Comparison of ENCODE assay signal across 8 cellular contexts in genomic region chr3:146544929-146545528, GRCh38. TPM values are rescaled to one million over a fixed set of nuclear protein-coding genes. Genes with fewer than 3 reads are reported as not detected.
A peak's percentile ranks its signal among the peaks of the same experiment; 100 is the strongest.
DNase-seq lines count a peak whose midpoint lies in the region; ATAC-seq lines count a peak whose summit lies in the region.

No MANE protein-coding gene starts in this region.

- no peaks in the 10 kb centered on the region for H3K9me3 Mint-ChIP-seq in CD4-positive, CD25-positive, alpha-beta regulatory T cell
- H3K9me3 Mint-ChIP-seq in central memory CD8-positive, alpha-beta T cell = no peaks in the 10 kb centered on the region
- H3K9me3 Mint-ChIP-seq in naive thymus-derived CD8-positive, alpha-beta T cell = no peaks in the 10 kb centered on the region

- H3K27me3 Mint-ChIP-seq in CD4-positive, CD25-positive, alpha-beta regulatory T cell = peaks cover 4% of the 10 kb centered on the region
- H3K27me3 Mint-ChIP-seq in central memory CD8-positive, alpha-beta T cell = no peaks in the 10 kb centered on the region
- H3K27me3 Mint-ChIP-seq in naive thymus-derived CD8-positive, alpha-beta T cell = no peaks in the 10 kb centered on the region

- H3K9me3 ChIP-seq in CD4-positive, CD25-positive, alpha-beta regulatory T cell (ENCODE audit: control insufficient read depth in 2 of 2, low read length in 2 of 2) = no peaks in the 10 kb centered on the region

- peaks cover 2% of the 10 kb centered on the region for H3K27me3 ChIP-seq in CD4-positive, CD25-positive, alpha-beta regulatory T cell (ENCODE audit: control insufficient read depth, insufficient read depth, low read length)

- peaks cover 21 to 65% (median 45%) of the 10 kb centered on the region in 4 donors for H3K4me1 Mint-ChIP-seq in CD4-positive, CD25-positive, alpha-beta regulatory T cell
- H3K4me1 Mint-ChIP-seq in central memory CD8-positive, alpha-beta T cell = peaks cover 66% of the 10 kb centered on the region
- peaks cover 17 to 62% (median 52%) of the 10 kb centered on the region in 4 donors for H3K4me1 Mint-ChIP-seq in naive thymus-derived CD8-positive, alpha-beta T cell

- H3K27ac ChIP-seq in CD4-positive, CD25-positive, alpha-beta regulatory T cell (ENCODE audit: insufficient read depth, low read length, poor library complexity, severe bottlenecking) = no peak overlapping the region

- no peak for ATAC-seq in CD4-positive, CD25-positive, alpha-beta regulatory T cell (ENCODE audit: low read depth in 2 of 2)
- ATAC-seq in HG03520 (IDR thresholded peaks at IDR 0.05; ENCODE audit: unreplicated experiment) (peak; percentile 9), GM21381 (IDR thresholded peaks at IDR 0.05; ENCODE audit: unreplicated experiment) (no peak), HG02763 (IDR thresholded peaks at IDR 0.05; ENCODE audit: unreplicated experiment) (no peak)
- ATAC-seq in central memory CD8-positive, alpha-beta T cell (replicated peaks; ENCODE audit: extremely low read depth, poor library complexity, severe bottlenecking) = peak; percentile 3
- peak in 1 of 2 donors; percentile 5 for ATAC-seq in naive thymus-derived CD8-positive, alpha-beta T cell

- DNase-seq in CD4-positive, CD25-positive, alpha-beta regulatory T cell = no peak
- no peak for DNase-seq in central memory CD8-positive, alpha-beta T cell (ENCODE audit: low spot score in 2 of 2)
- DNase-seq in naive thymus-derived CD8-positive, alpha-beta T cell = no peak
- no peak for DNase-seq in NCI-H2029 (lab: John Stamatoyannopoulos, UW)
- no peak for DNase-seq in activated CD4-positive, alpha-beta T cell treated with anti-CD3 and anti-CD28 coated beads for 4 hours

- H3K4me3 ChIP-seq in CD4-positive, CD25-positive, alpha-beta regulatory T cell (ENCODE audit: low read depth, low read length) = peak overlapping the region; percentile 61

- peak overlapping the region; percentile 86 to 95 (median 91) for H3K4me3 Mint-ChIP-seq in CD4-positive, CD25-positive, alpha-beta regulatory T cell
- peak overlapping the region; percentile 97 for H3K4me3 Mint-ChIP-seq in central memory CD8-positive, alpha-beta T cell
- peak overlapping the region; percentile 92 to 98 (median 95) for H3K4me3 Mint-ChIP-seq in naive thymus-derived CD8-positive, alpha-beta T cell

- H3K36me3 Mint-ChIP-seq in CD4-positive, CD25-positive, alpha-beta regulatory T cell = peaks cover 4% of the 10 kb centered on the region
- H3K36me3 Mint-ChIP-seq in central memory CD8-positive, alpha-beta T cell (ENCODE audit: insufficient read depth) = peaks cover 7% of the 10 kb centered on the region
- H3K36me3 Mint-ChIP-seq in naive thymus-derived CD8-positive, alpha-beta T cell = peaks cover 0 to 3% (median 0%) of the 10 kb centered on the region in 3 donors

- POLR2A ChIA-PET in naive thymus-derived CD8-positive, alpha-beta T cell (lab: Charles Lee) = interaction anchor here (1.1 kb wide), 1 partner anchor 76 kb away, joined by 6 read pairs; the partner anchor contains the start of gene PLSCR2

- H3K4me1 ChIP-seq in CD4-positive, CD25-positive, alpha-beta regulatory T cell (ENCODE audit: control insufficient read depth, insufficient read depth, low read length, poor library complexity, severe bottlenecking) = peaks cover 26% of the 10 kb centered on the region

- peak overlapping the region; percentile 64 to 90 (median 89) for H3K27ac Mint-ChIP-seq in CD4-positive, CD25-positive, alpha-beta regulatory T cell
- peak overlapping the region; percentile 95 for H3K27ac Mint-ChIP-seq in central memory CD8-positive, alpha-beta T cell (ENCODE audit: low read depth)
- H3K27ac Mint-ChIP-seq in naive thymus-derived CD8-positive, alpha-beta T cell = peak overlapping the region; percentile 88 to 94 (median 90)

- H3K36me3 ChIP-seq in CD4-positive, CD25-positive, alpha-beta regulatory T cell (ENCODE audit: control insufficient read depth, insufficient read depth, low read length) = no peaks in the 10 kb centered on the region

RNA-seq across cellular contexts. Expression of gene PLSCR1, which starts 0.6 kb away (rescaled TPM):
- total RNA-seq in CD4-positive, CD25-positive, alpha-beta regulatory T cell = 7.2 TPM
- 10 to 100 TPM; 14.4 to 20.7 (median 17.6) TPM for polyA plus RNA-seq in CD4-positive, CD25-positive, alpha-beta regulatory T cell
- 10 to 100 TPM; 17.2 to 19.9 TPM for total RNA-seq in naive thymus-derived CD8-positive, alpha-beta T cell
- polyA plus RNA-seq in naive thymus-derived CD8-positive, alpha-beta T cell = 10 to 100 TPM; 20.8 to 27.3 (median 21.5) TPM

Comparison
In these comparisons a context has a peak if more than half of its experiments do, and no peak if none do; other contexts are left out.
1. ATAC-seq: peak in HG03520 (single experiment) and central memory CD8-positive, alpha-beta T cell (single experiment); none in CD4-positive, CD25-positive, alpha-beta regulatory T cell (0 of 2), GM21381 (single experiment) and HG02763 (single experiment).
2. Peak in every context shown above with its lines, with median percentiles within 50 percentile points of each other: H3K27ac Mint-ChIP-seq and H3K4me3 Mint-ChIP-seq.